In genomic region chr2:85792783-85793441, GRCh38 we compare ENCODE assay signal across 11 cellular contexts. TPM values are rescaled to one million over a fixed set of nuclear protein-coding genes. Genes with fewer than 3 reads are reported as not detected.
DNase-seq lines count a peak whose midpoint lies in the region; ATAC-seq and TF ChIP-seq lines count a peak whose summit lies in the region.
"Had no signal": no experiment of that assay in that cellular context is flagged by ENCODE, and none has a peak within 500 bp of the region (broad histone marks: within the 10 kb centered on the region; RNA-seq: fewer than 3 reads in every experiment).

No MANE protein-coding gene starts in this region.

- H3K27ac Mint-ChIP-seq in stimulated activated effector memory CD8-positive, alpha-beta T cell treated with anti-CD3 and anti-CD28 coated beads, Interleukin-12 subunit alpha, Interleukin-12 subunit beta, amount 100 ng/mL, for 72 hours, result peak overlapping the region; percentile 58
- H3K27ac Mint-ChIP-seq: GM23338 had no signal

- H3K79me2 ChIP-seq in MM.1S (ENCODE audit: low read length), result no peaks in the 10 kb centered on the region

- H3F3A ChIP-seq in MM.1S (ENCODE audit: insufficient read depth, low read length), result no peaks in the 10 kb centered on the region

- H3K4me3 ChIP-seq in HEK293 (ENCODE audit: low read depth, low read length) (no peak overlapping the region), adrenal gland (no peak overlapping the region), MM.1S (ENCODE audit: low read length) (no peak overlapping the region)
- H3K4me3 ChIP-seq: GM23338 had no signal

- TF ChIP-seq CTCF in HEK293 (tag by site-specific recombination; IDR thresholded peaks at IDR 0.05), result no peak
- no peak for TF ChIP-seq CTCF in adrenal gland (IDR thresholded peaks at IDR 0.05)
- no peak for TF ChIP-seq CTCF in MM.1S (IDR thresholded peaks at IDR 0.05; ENCODE audit: low read length)

- no peak for TF ChIP-seq POLR2A in adrenal gland (IDR thresholded peaks at IDR 0.05)

- CTCF ChIA-PET in HEK293 (lab: Yijun Ruan, JAX), result interaction anchor here (0.7 to 1.3 kb wide), 3 partner anchors 23 to 61 kb away, joined by 3 to 6 read pairs (median 3); partner anchors contain the start of gene ATOH8

- no peaks in the 10 kb centered on the region for H4K20me1 ChIP-seq in MM.1S (ENCODE audit: insufficient read depth, low read length)

- peak; percentile 47 to 81 (median 70) for DNase-seq in adrenal gland
- peak; percentile 15 for DNase-seq in left cardiac atrium
- no peak for DNase-seq in stimulated activated effector memory CD8-positive, alpha-beta T cell treated with anti-CD3 and anti-CD28 coated beads, Interleukin-12 subunit alpha, Interleukin-12 subunit beta, amount 100 ng/mL, for 72 hours (ENCODE audit: low spot score in 2 of 2)
- no peak for DNase-seq in middle frontal gyrus (ENCODE audit: extremely low spot score, low spot score)
- DNase-seq in NCI-H187 (lab: John Stamatoyannopoulos, UW), result no peak
- DNase-seq in MM.1S, result no peak
- DNase-seq in SKM-1 treated with dmso at 0.1 percent for 144 hours (lab: John Stamatoyannopoulos, UW; ENCODE audit: unreplicated experiment), result no peak
- DNase-seq: hypothalamus had no signal

- no peak overlapping the region for H3K4me2 ChIP-seq in MM.1S (ENCODE audit: low read depth, low read length)
- H3K4me2 ChIP-seq: GM23338 had no signal

- H3K9me3 Mint-ChIP-seq in stimulated activated effector memory CD8-positive, alpha-beta T cell treated with anti-CD3 and anti-CD28 coated beads, Interleukin-12 subunit alpha, Interleukin-12 subunit beta, amount 100 ng/mL, for 72 hours, result no peaks in the 10 kb centered on the region
- H3K9me3 Mint-ChIP-seq: GM23338 had no signal

- no peak overlapping the region for H2AFZ ChIP-seq in MM.1S (ENCODE audit: low read length)
- H2AFZ ChIP-seq: GM23338 had no signal

- H3K27me3 ChIP-seq in adrenal gland, result no peaks in the 10 kb centered on the region
- no peaks in the 10 kb centered on the region for H3K27me3 ChIP-seq in MM.1S (replicated peaks; ENCODE audit: insufficient read depth, low read length)

- no peaks in the 10 kb centered on the region for H3K4me1 Mint-ChIP-seq in stimulated activated effector memory CD8-positive, alpha-beta T cell treated with anti-CD3 and anti-CD28 coated beads, Interleukin-12 subunit alpha, Interleukin-12 subunit beta, amount 100 ng/mL, for 72 hours

- intact Hi-C loops in adrenal gland (cut with DNase I) (no loop called here), left cardiac atrium (cut with DNase I) (no loop called here)

- H3K27ac ChIP-seq in HEK293 (ENCODE audit: extremely low read depth, low read depth, low read length) (no peak overlapping the region; the same call in 1 of the 2 replicates), adrenal gland (peak overlapping the region in 3 of 5 donors; percentile 46 to 76 (median 73)), MM.1S (ENCODE audit: low read length) (no peak overlapping the region)

- H3K36me3 Mint-ChIP-seq in stimulated activated effector memory CD8-positive, alpha-beta T cell treated with anti-CD3 and anti-CD28 coated beads, Interleukin-12 subunit alpha, Interleukin-12 subunit beta, amount 100 ng/mL, for 72 hours, result no peaks in the 10 kb centered on the region

- H3K9ac ChIP-seq in MM.1S (ENCODE audit: low read length), result no peak overlapping the region

- 61 to 72% (median 66%) methylated on average over 7 to 8 of the region's 8 CpGs for WGBS in adrenal gland, 4 donors

- H3K9me2 ChIP-seq in MM.1S (replicated peaks; ENCODE audit: insufficient read depth, low read length), result no peaks in the 10 kb centered on the region

- peaks cover 12% of the 10 kb centered on the region; the same call in 1 of the 2 replicates for H3K4me1 ChIP-seq in HEK293 (ENCODE audit: control insufficient read depth, insufficient read depth, low read length)
- peaks cover 12 to 18% of the 10 kb centered on the region in 2 donors for H3K4me1 ChIP-seq in adrenal gland (replicated peaks in 1 of 2)
- no peaks in the 10 kb centered on the region for H3K4me1 ChIP-seq in MM.1S (ENCODE audit: low read length)

- peak; percentile 32 to 48 for ATAC-seq in left cardiac atrium
- no peak for ATAC-seq in stimulated activated effector memory CD8-positive, alpha-beta T cell treated with anti-CD3 and anti-CD28 coated beads, Interleukin-12 subunit alpha, Interleukin-12 subunit beta, amount 100 ng/mL, for 72 hours
- ATAC-seq: GM23338 had no signal

- H3K9me3 ChIP-seq in HEK293 (ENCODE audit: control insufficient read depth, insufficient read depth, low read depth, low read length) (no peaks in the 10 kb centered on the region), adrenal gland (replicated peaks in 1 of 3) (no peaks in the 10 kb centered on the region), MM.1S (replicated peaks; ENCODE audit: insufficient read depth, low read length) (no peaks in the 10 kb centered on the region)

- H3K36me3 ChIP-seq in HEK293 (ENCODE audit: control insufficient read depth in 2 of 2, insufficient read depth in 1 of 2, low read length in 2 of 2) (no peaks in the 10 kb centered on the region), adrenal gland (replicated peaks in 1 of 2) (no peaks in the 10 kb centered on the region), MM.1S (replicated peaks; ENCODE audit: insufficient read depth, low read length) (no peaks in the 10 kb centered on the region)

- H3K4me3 Mint-ChIP-seq in stimulated activated effector memory CD8-positive, alpha-beta T cell treated with anti-CD3 and anti-CD28 coated beads, Interleukin-12 subunit alpha, Interleukin-12 subunit beta, amount 100 ng/mL, for 72 hours, result no peak overlapping the region
- H3K4me3 Mint-ChIP-seq: GM23338 had no signal

- POLR2A ChIA-PET in HEK293 (lab: Yijun Ruan, JAX), result no interaction called here

TF ChIP-seq in HEK293, 187 proteins besides CTCF, POLR2A, EP300 and RAD21:
- TF ChIP-seq, protein P1, sequence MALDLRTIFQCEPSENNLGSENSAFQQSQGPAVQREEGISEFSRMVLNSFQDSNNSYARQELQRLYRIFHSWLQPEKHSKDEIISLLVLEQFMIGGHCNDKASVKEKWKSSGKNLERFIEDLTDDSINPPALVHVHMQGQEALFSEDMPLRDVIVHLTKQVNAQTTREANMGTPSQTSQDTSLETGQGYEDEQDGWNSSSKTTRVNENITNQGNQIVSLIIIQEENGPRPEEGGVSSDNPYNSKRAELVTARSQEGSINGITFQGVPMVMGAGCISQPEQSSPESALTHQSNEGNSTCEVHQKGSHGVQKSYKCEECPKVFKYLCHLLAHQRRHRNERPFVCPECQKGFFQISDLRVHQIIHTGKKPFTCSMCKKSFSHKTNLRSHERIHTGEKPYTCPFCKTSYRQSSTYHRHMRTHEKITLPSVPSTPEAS (tag by site-specific recombination; IDR thresholded peaks at IDR 0.05), result 0 out of 2 replicates have a peak, but pooled peaks have one; percentile 24
- TF ChIP-seq ZNF768 (tag by site-specific recombination; IDR thresholded peaks at IDR 0.05), result no peak

RNA-seq across cellular contexts. Expression of gene ATOH8, which starts 39.1 kb away (rescaled TPM):
- total RNA-seq in adrenal gland (10 to 100 TPM in 3 of 8 donors, 1 to 10 TPM in 5; 3.3 to 44.0 (median 7.3) TPM), left cardiac atrium (10 to 100 TPM; 23.4 to 29.1 TPM)
- polyA plus RNA-seq in adrenal gland, result 10 to 100 TPM in 1 of 3 donors, 1 to 10 TPM in 1, under 1 TPM in 1; 0.88 to 10.1 (median 6.4) TPM
- total RNA-seq: activated CD8-positive, alpha-beta memory T cell treated with anti-CD3 and anti-CD28 coated beads for 36 hours had no signal

Comparison
In these comparisons a context has a peak if more than half of its experiments do, and no peak if none do; other contexts are left out.
1. H3K27ac ChIP-seq: peak in adrenal gland (3 of 5); none in HEK293 (single experiment) and MM.1S (single experiment).
2. DNase-seq: peak in adrenal gland (7 of 7) and left cardiac atrium (single experiment); none in stimulated activated effector memory CD8-positive, alpha-beta T cell treated with anti-CD3 and anti-CD28 coated beads, Interleukin-12 subunit alpha, Interleukin-12 subunit beta, amount 100 ng/mL, for 72 hours (0 of 2), middle frontal gyrus (single experiment), NCI-H187 (0 of 2), MM.1S (single experiment) and SKM-1 treated with dmso at 0.1 percent for 144 hours (single experiment).